In genomic region chr13:42574011-42574410, GRCh38 we compare ENCODE assay signal across 9 cellular contexts.
DNase-seq lines count a peak whose midpoint lies in the region; ATAC-seq lines count a peak whose summit lies in the region.
"Had no signal": no experiment of that assay in that cellular context is flagged by ENCODE, and none has a peak within 500 bp of the region (broad histone marks: within the 10 kb centered on the region; RNA-seq: fewer than 3 reads in every experiment).

TNFSF11 (plus strand) TSS chr13:42574152; CDS start chr13:42574304, 152 bp downstream.

- peak; percentile 51 for DNase-seq in activated CD4-positive, alpha-beta T cell treated with anti-CD3 and anti-CD28 coated beads for 48 hours
- DNase-seq in germinal center (ENCODE audit: low spot score) (peak; percentile 20), amygdala (lab: John Stamatoyannopoulos, UW) (no peak), GDM1 (lab: John Stamatoyannopoulos, UW) (no peak)

- peak within 1 kb of the TSS; percentile 10 to 46 (median 23) for H3K4me3 ChIP-seq in skin epidermis
- H3K4me3 ChIP-seq: K562 had no signal

- ATAC-seq in GM18498 (IDR thresholded peaks at IDR 0.05; ENCODE audit: unreplicated experiment) (peak; percentile 31), HG02588 (IDR thresholded peaks at IDR 0.05; ENCODE audit: unreplicated experiment) (peak; percentile 8), HG03097 (IDR thresholded peaks at IDR 0.05; ENCODE audit: low FRiP score, unreplicated experiment) (no peak)
- ATAC-seq: K562 had no signal

- H3K27ac ChIP-seq in skin epidermis = peak within 1 kb of the TSS in 1 of 21 experiments; percentile 35

Comparison
In these comparisons a context has a peak if more than half of its experiments do, and no peak if none do; other contexts are left out.
1. DNase-seq: peak in activated CD4-positive, alpha-beta T cell treated with anti-CD3 and anti-CD28 coated beads for 48 hours (single experiment) and germinal center (single experiment); none in amygdala (0 of 56) and GDM1 (single experiment).